20 cellular contexts compared by ENCODE assay signal in genomic region chr18:25560369-25560768, GRCh38.
A peak's percentile ranks its signal among the peaks of the same experiment; 100 is the strongest.
DNase-seq lines count a peak whose midpoint lies in the region; ATAC-seq and TF ChIP-seq lines count a peak whose summit lies in the region.
"Had no signal": no experiment of that assay in that cellular context is flagged by ENCODE, and none has a peak within 500 bp of the region (broad histone marks: within the 10 kb centered on the region; RNA-seq: fewer than 3 reads in every experiment).

No MANE protein-coding gene starts in this region.

- peak; percentile 0 for DNase-seq in GM04503 (ENCODE audit: low read depth)
- peak; percentile 8 for DNase-seq in epithelial cell of esophagus (ENCODE audit: low read depth)
- DNase-seq in heart right ventricle: peak; percentile 17 to 32
- peak in 1 of 2 donors; percentile 59 for DNase-seq in psoas muscle
- no peak for DNase-seq in iPS-NIHi11 (ENCODE audit: low spot score)
- no peak for DNase-seq in NCI-H526 treated with DMSO at 0.1 percent for 48 hours (lab: John Stamatoyannopoulos, UW)
- no peak for DNase-seq in SK-N-SH
- no peak for DNase-seq in NCI-H1105 (lab: John Stamatoyannopoulos, UW)
- DNase-seq: AML-193; Calu3; CD4-positive, alpha-beta T cell; DMS53; HFFc6; MM.1S; NCI-H1105 treated with DMSO at 0.1 percent for 48 hours; NCI-H1694 treated with DMSO at 0.1 percent for 48 hours; NCI-H345; NCI-H69; PC-9 had no signal

- no peaks in the 10 kb centered on the region for H4K20me1 ChIP-seq in SK-N-SH (ENCODE audit: insufficient read depth)

- H3K9me3 ChIP-seq in heart right ventricle (no peaks in the 10 kb centered on the region), psoas muscle (no peaks in the 10 kb centered on the region), SK-N-SH (no peaks in the 10 kb centered on the region)

- H3K27me3 ChIP-seq in heart right ventricle: no peaks in the 10 kb centered on the region
- H3K27me3 ChIP-seq in psoas muscle (ENCODE audit: insufficient read depth in 3 of 3, low read length in 2 of 3): no peaks in the 10 kb centered on the region
- no peaks in the 10 kb centered on the region for H3K27me3 ChIP-seq in SK-N-SH (ENCODE audit: insufficient read depth)

- TF ChIP-seq RAD21 in SK-N-SH (IDR thresholded peaks at IDR 0.05; ENCODE audit: low read length): no peak

- no peaks in the 10 kb centered on the region for H3K79me2 ChIP-seq in SK-N-SH (ENCODE audit: insufficient read depth)

- no peak overlapping the region for H3K9ac ChIP-seq in SK-N-SH

- H3K27ac ChIP-seq in heart right ventricle (peak overlapping the region in 1 of 10 donors; percentile 43), psoas muscle (no peak overlapping the region), SK-N-SH (ENCODE audit: low read depth in 2 of 2, low read length in 1 of 2) (no peak overlapping the region)
- H3K27ac ChIP-seq: PC-9, SK-N-MC had no signal

- no peak overlapping the region for H2AFZ ChIP-seq in SK-N-SH (ENCODE audit: low read depth)
- H2AFZ ChIP-seq: PC-9 had no signal

- TF ChIP-seq CTCF in epithelial cell of esophagus (IDR thresholded peaks at IDR 0.05; ENCODE audit: insufficient read depth, low read depth, low read length, missing control alignments): no peak
- no peak for TF ChIP-seq CTCF in heart right ventricle (IDR thresholded peaks at IDR 0.05)
- TF ChIP-seq CTCF in psoas muscle (IDR thresholded peaks at IDR 0.05): no peak
- TF ChIP-seq CTCF in SK-N-SH (IDR thresholded peaks at IDR 0.05): no peak

- WGBS in heart right ventricle, 2 donors: 67 to 69% methylated on average over 4 of the region's 4 CpGs
- WGBS in psoas muscle, 3 donors: 27 to 37% (median 30%) methylated on average over 4 of the region's 4 CpGs
- WGBS in SK-N-SH (ENCODE audit: low lambda C conversion rate): 75% methylated on average over 4 of the region's 4 CpGs

- H3K4me2 ChIP-seq in SK-N-SH: no peak overlapping the region
- H3K4me2 ChIP-seq: PC-9 had no signal

- ATAC-seq in heart right ventricle: peak; percentile 47 to 97 (median 82)
- peak; percentile 70 to 98 (median 88) for ATAC-seq in psoas muscle

- CTCF ChIA-PET in SK-N-SH (lab: Yijun Ruan, JAX): interaction anchor here (0.7 to 1.0 kb wide), 2 partner anchors 71 to 272 kb away, joined by 3 read pairs; no protein-coding TSS in a partner anchor

- no peaks in the 10 kb centered on the region for H3K9me2 ChIP-seq in SK-N-SH

- TF ChIP-seq EP300 in SK-N-SH (IDR thresholded peaks at IDR 0.05; ENCODE audit: borderline replicate concordance in 1 of 2, low read depth in 1 of 2, low read length in 1 of 2): no peak

- H3K36me3 ChIP-seq in heart right ventricle (no peaks in the 10 kb centered on the region), psoas muscle (ENCODE audit: insufficient read depth in 1 of 2, low read depth in 1 of 2) (no peaks in the 10 kb centered on the region), SK-N-SH (replicated peaks in 1 of 2; ENCODE audit: control insufficient read depth in 1 of 2, insufficient read depth in 2 of 2, low read length in 1 of 2) (no peaks in the 10 kb centered on the region)

- H3K4me1 ChIP-seq in heart right ventricle: peaks cover 0 to 12% (median 0%) of the 10 kb centered on the region in 9 donors
- peaks cover 6% of the 10 kb centered on the region for H3K4me1 ChIP-seq in psoas muscle
- no peaks in the 10 kb centered on the region for H3K4me1 ChIP-seq in SK-N-SH (ENCODE audit: control insufficient read depth in 1 of 2, insufficient read depth in 2 of 2, low read depth in 1 of 2, low read length in 1 of 2)

- intact Hi-C loops in heart right ventricle (cut with DNase I): no loop called here
- intact Hi-C loops in psoas muscle (cut with DNase I): loop anchor here (5.0 to 10.0 kb wide), 5 partner anchors 43 to 274 kb away; partner anchors contain the start of gene ZNF521 (in 1 of the 2)

- H3F3A ChIP-seq in SK-N-SH (replicated peaks; ENCODE audit: insufficient read depth): no peaks in the 10 kb centered on the region

- POLR2A ChIA-PET in SK-N-SH (lab: Yijun Ruan, JAX): no interaction called here

- H3K4me3 ChIP-seq in epithelial cell of esophagus (ENCODE audit: low read length): no peak overlapping the region
- no peak overlapping the region for H3K4me3 ChIP-seq in heart right ventricle
- H3K4me3 ChIP-seq in psoas muscle: no peak overlapping the region
- no peak overlapping the region for H3K4me3 ChIP-seq in SK-N-SH (ENCODE audit: low read depth in 2 of 2, low read length in 1 of 2)
- H3K4me3 ChIP-seq: PC-9, SK-N-MC had no signal

TF ChIP-seq in SK-N-SH, 30 proteins besides CTCF, POLR2A, EP300 and RAD21:
- TF ChIP-seq, protein P1, sequence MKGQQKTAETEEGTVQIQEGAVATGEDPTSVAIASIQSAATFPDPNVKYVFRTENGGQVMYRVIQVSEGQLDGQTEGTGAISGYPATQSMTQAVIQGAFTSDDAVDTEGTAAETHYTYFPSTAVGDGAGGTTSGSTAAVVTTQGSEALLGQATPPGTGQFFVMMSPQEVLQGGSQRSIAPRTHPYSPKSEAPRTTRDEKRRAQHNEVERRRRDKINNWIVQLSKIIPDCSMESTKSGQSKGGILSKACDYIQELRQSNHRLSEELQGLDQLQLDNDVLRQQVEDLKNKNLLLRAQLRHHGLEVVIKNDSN (IDR thresholded peaks at IDR 0.05; ENCODE audit: borderline replicate concordance, low read depth): no peak
- TF ChIP-seq, protein P2, sequence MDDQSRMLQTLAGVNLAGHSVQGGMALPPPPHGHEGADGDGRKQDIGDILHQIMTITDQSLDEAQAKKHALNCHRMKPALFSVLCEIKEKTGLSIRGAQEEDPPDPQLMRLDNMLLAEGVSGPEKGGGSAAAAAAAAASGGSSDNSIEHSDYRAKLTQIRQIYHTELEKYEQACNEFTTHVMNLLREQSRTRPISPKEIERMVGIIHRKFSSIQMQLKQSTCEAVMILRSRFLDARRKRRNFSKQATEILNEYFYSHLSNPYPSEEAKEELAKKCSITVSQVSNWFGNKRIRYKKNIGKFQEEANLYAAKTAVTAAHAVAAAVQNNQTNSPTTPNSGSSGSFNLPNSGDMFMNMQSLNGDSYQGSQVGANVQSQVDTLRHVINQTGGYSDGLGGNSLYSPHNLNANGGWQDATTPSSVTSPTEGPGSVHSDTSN (IDR thresholded peaks at IDR 0.05): no peak

Comparison
In these comparisons a context has a peak if more than half of its experiments do, and no peak if none do; other contexts are left out.
1. DNase-seq: peak in GM04503 (single experiment), epithelial cell of esophagus (single experiment) and heart right ventricle (2 of 2); none in iPS-NIHi11 (single experiment), NCI-H526 treated with DMSO at 0.1 percent for 48 hours (single experiment), SK-N-SH (single experiment) and NCI-H1105 (single experiment).
2. intact Hi-C loops: an anchor here in psoas muscle (5.0 to 10.0 kb wide); none called in heart right ventricle.